ENCODE assay signal across 8 cellular contexts in the genomic region with DNA sequence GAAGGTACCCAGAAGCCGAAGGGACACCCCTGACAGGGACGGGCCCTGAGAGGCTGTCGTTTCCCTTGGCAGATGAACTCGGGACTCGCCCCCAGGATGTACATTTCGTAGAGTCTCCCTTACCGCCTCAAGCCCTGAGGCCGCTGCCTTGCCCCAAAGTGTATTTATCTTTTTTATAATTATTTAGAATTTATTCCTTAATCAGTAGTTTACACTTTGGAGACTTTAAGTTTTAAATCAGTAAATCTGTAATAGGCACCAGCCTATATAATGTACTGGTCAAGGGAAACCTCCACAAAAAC. TPM values are rescaled to one million over a fixed set of nuclear protein-coding genes. Genes with fewer than 3 reads are reported as not detected.
DNase-seq lines count a peak whose midpoint lies in the region; ATAC-seq and TF ChIP-seq lines count a peak whose summit lies in the region.

No MANE protein-coding gene starts in this region.

- peak overlapping the region; percentile 75 for H3K27ac ChIP-seq in DND-41 (ENCODE audit: low read length)
- peak overlapping the region; percentile 96 to 99 for H3K27ac ChIP-seq in left lung
- peak overlapping the region; percentile 81 to 98 (median 93) for H3K27ac ChIP-seq in tibial nerve

- H4K20me1 ChIP-seq in DND-41 (ENCODE audit: insufficient read depth, low read length) = no peaks in the 10 kb centered on the region

- DNase-seq in DND-41 (no peak), adipocyte (ENCODE audit: low read depth) (no peak), left lung (no peak), tibial nerve (ENCODE audit: low spot score in 2 of 2) (no peak), AG08396 (ENCODE audit: low spot score) (no peak)
- DNase-seq in activated CD4-positive, alpha-beta T cell treated with anti-CD3 and anti-CD28 coated beads, Interleukin-2, amount 50 U/mL, for 4 hours = no peak

- H3K9ac ChIP-seq in DND-41 (ENCODE audit: low read depth, low read length) = peak overlapping the region; percentile 78
- H3K9ac ChIP-seq in adipocyte (ENCODE audit: low read length) = peak overlapping the region; percentile 91

- H3K4me1 ChIP-seq in DND-41 (ENCODE audit: insufficient read depth, low read length) = peaks cover 35% of the 10 kb centered on the region
- H3K4me1 ChIP-seq in adipocyte (ENCODE audit: control insufficient read depth, insufficient read depth, low read length) = peaks cover 25% of the 10 kb centered on the region
- peaks cover 2 to 35% of the 10 kb centered on the region in 2 donors for H3K4me1 ChIP-seq in left lung
- H3K4me1 ChIP-seq in tibial nerve = peaks cover 0 to 35% (median 14%) of the 10 kb centered on the region in 4 donors

- H3K27me3 ChIP-seq in DND-41 (ENCODE audit: insufficient read depth, low read length, poor library complexity) (no peaks in the 10 kb centered on the region), adipocyte (replicated peaks; ENCODE audit: control insufficient read depth, insufficient read depth, low read length) (no peaks in the 10 kb centered on the region), left lung (no peaks in the 10 kb centered on the region), tibial nerve (no peaks in the 10 kb centered on the region)

- ATAC-seq in DND-41 (ENCODE audit: insufficient read depth, low read depth) = peak; percentile 53
- peak; percentile 38 for ATAC-seq in GM21423 (IDR thresholded peaks at IDR 0.05; ENCODE audit: unreplicated experiment)
- ATAC-seq in HG03571 (IDR thresholded peaks at IDR 0.05; ENCODE audit: unreplicated experiment) = peak; percentile 35
- ATAC-seq in left lung = no peak

- peaks cover 3% of the 10 kb centered on the region for H3K79me2 ChIP-seq in DND-41 (ENCODE audit: insufficient read depth, low read length)

- H2AFZ ChIP-seq in DND-41 (ENCODE audit: low read depth, low read length) = peak overlapping the region; percentile 88

- TF ChIP-seq CTCF in DND-41 (IDR thresholded peaks at IDR 0.05; ENCODE audit: borderline replicate concordance, extremely low read depth, low read length, poor library complexity, severe bottlenecking) (no peak), left lung (IDR thresholded peaks at IDR 0.05) (no peak), tibial nerve (IDR thresholded peaks at IDR 0.05) (no peak)

- TF ChIP-seq EP300 in tibial nerve (IDR thresholded peaks at IDR 0.05) = no peak

- no peaks in the 10 kb centered on the region for H3K9me3 ChIP-seq in DND-41 (ENCODE audit: insufficient read depth, low read length, severe bottlenecking)
- no peaks in the 10 kb centered on the region for H3K9me3 ChIP-seq in adipocyte (ENCODE audit: control insufficient read depth, low read length)
- no peaks in the 10 kb centered on the region for H3K9me3 ChIP-seq in left lung
- H3K9me3 ChIP-seq in tibial nerve = no peaks in the 10 kb centered on the region

- intact Hi-C loops in left lung (cut with DNase I) = no loop called here

- H3K4me2 ChIP-seq in DND-41 (ENCODE audit: insufficient read depth, low read length) = peak overlapping the region; percentile 70

- H3K4me3 ChIP-seq in DND-41 (ENCODE audit: low read depth in 1 of 2, low read length in 2 of 2) (peak overlapping the region; percentile 43 to 68; a peak in 3 of 4 replicates), adipocyte (ENCODE audit: low read length) (peak overlapping the region; percentile 90), left lung (peak overlapping the region; percentile 67 to 78), tibial nerve (peak overlapping the region; percentile 63 to 92 (median 76))

- H3K36me3 ChIP-seq in DND-41 (ENCODE audit: insufficient read depth, low read length) (peaks cover 5% of the 10 kb centered on the region; the same call in 1 of the 2 replicates), adipocyte (ENCODE audit: control insufficient read depth, insufficient read depth, low read length, severe bottlenecking) (no peaks in the 10 kb centered on the region), left lung (peaks cover 0 to 6% of the 10 kb centered on the region in 2 donors), tibial nerve (no peaks in the 10 kb centered on the region)

- TF ChIP-seq POLR2A in tibial nerve (IDR thresholded peaks at IDR 0.05) = no peak

- 5 to 10% methylated on average over 8 of the region's 8 CpGs for WGBS in tibial nerve, 2 donors

RNA-seq across cellular contexts. Expression of a gene that starts 0.7 kb away (rescaled TPM):
- 10 to 100 TPM; 18.2 to 28.0 TPM for total RNA-seq in left lung
- 10 to 100 TPM in 3 of 4 donors, 1 to 10 TPM in 1; 8.0 to 15.9 (median 14.2) TPM for total RNA-seq in tibial nerve
